13 cellular contexts compared by ENCODE assay signal in the genomic region with DNA sequence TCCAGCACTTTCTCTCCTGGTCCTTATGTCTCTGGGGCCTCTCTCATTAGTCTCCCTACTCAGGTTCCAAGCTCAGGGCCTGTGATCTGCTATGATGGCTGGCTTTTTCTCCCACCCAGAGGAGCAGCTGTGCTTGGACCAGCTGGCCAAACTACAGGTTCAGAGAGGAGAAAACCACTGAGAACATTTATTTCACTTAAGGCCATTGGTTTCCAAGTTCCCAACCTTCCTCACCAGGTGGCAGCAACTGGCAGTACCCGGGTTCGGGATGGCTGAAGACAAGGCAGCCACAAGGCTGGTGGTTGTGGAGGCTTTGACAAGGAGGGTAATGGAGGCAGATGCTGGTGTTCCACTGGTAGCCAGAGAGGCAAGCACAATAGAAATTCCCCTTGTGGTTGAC. TPM values are rescaled to one million over a fixed set of nuclear protein-coding genes. Genes with fewer than 3 reads are reported as not detected.
DNase-seq lines count a peak whose midpoint lies in the region; ATAC-seq and TF ChIP-seq lines count a peak whose summit lies in the region.
"Had no signal": no experiment of that assay in that cellular context is flagged by ENCODE, and none has a peak within 500 bp of the region (broad histone marks: within the 10 kb centered on the region; RNA-seq: fewer than 3 reads in every experiment).

No MANE protein-coding gene starts in this region.

- no peak overlapping the region for H3K4me3 ChIP-seq in GM06990 (replicated peaks; ENCODE audit: low read depth, low read length)
- no peak overlapping the region for H3K4me3 ChIP-seq in tibial nerve
- H3K4me3 ChIP-seq: lung had no signal

- TF ChIP-seq POLR2A in tibial nerve (IDR thresholded peaks at IDR 0.05), result no peak

- H3K4me1 Mint-ChIP-seq in chondrocyte (ENCODE audit: low read depth), result no peaks in the 10 kb centered on the region

- no peak for TF ChIP-seq EP300 in tibial nerve (IDR thresholded peaks at IDR 0.05)

- TF ChIP-seq CTCF in 22Rv1 (IDR thresholded peaks at IDR 0.05) (peak; percentile 20), GM06990 (IDR thresholded peaks at IDR 0.05; ENCODE audit: insufficient read depth, low read length, poor library complexity, severe bottlenecking) (peak; percentile 7), chondrocyte (IDR thresholded peaks at IDR 0.05) (peak; percentile 60), tibial nerve (IDR thresholded peaks at IDR 0.05) (no peak)

- WGBS in tibial nerve, 2 donors, result 44 to 50% methylated on average over 2 of the region's 2 CpGs

- peaks cover 21% of the 10 kb centered on the region for H3K27me3 Mint-ChIP-seq in chondrocyte (ENCODE audit: low read depth)

- H3K36me3 Mint-ChIP-seq in chondrocyte (ENCODE audit: low read depth), result no peaks in the 10 kb centered on the region

- no peaks in the 10 kb centered on the region for H3K4me1 ChIP-seq in tibial nerve

- H3K27ac ChIP-seq in 22Rv1 (no peak overlapping the region), tibial nerve (no peak overlapping the region)
- H3K27ac ChIP-seq: epithelial cell of prostate had no signal

- no peak for DNase-seq in GM06990 (ENCODE audit: extremely low read depth, insufficient read length)
- peak; percentile 28 for DNase-seq in NCI-H2107 treated with DMSO at 0.1 percent for 48 hours (lab: John Stamatoyannopoulos, UW; ENCODE audit: unreplicated experiment)
- DNase-seq in chondrocyte (ENCODE audit: low spot score), result no peak
- DNase-seq in tibial nerve (ENCODE audit: low spot score in 2 of 2), result no peak
- DNase-seq in cerebellar nuclear complex (lab: John Stamatoyannopoulos, UW), result no peak
- DNase-seq in T-helper 2 cell, result no peak
- DNase-seq: activated gamma-delta T cell, DMS153, NCI-H1417 treated with DMSO at 0.1 percent for 48 hours had no signal

- no peaks in the 10 kb centered on the region for H3K9me3 ChIP-seq in tibial nerve

- no peaks in the 10 kb centered on the region for H3K9me3 Mint-ChIP-seq in chondrocyte (ENCODE audit: low read depth)

- H3K27ac Mint-ChIP-seq in chondrocyte (ENCODE audit: unreplicated experiment), result no peak overlapping the region

- H3K4me3 Mint-ChIP-seq in chondrocyte (ENCODE audit: unreplicated experiment), result no peak overlapping the region

- H3K27me3 ChIP-seq in GM06990 (replicated peaks; ENCODE audit: control insufficient read depth, insufficient read depth, low read length) (no peaks in the 10 kb centered on the region), tibial nerve (no peaks in the 10 kb centered on the region)

- ATAC-seq in GM19324 (IDR thresholded peaks at IDR 0.05; ENCODE audit: low FRiP score, unreplicated experiment), result no peak

- no peaks in the 10 kb centered on the region for H3K36me3 ChIP-seq in GM06990 (ENCODE audit: control insufficient read depth, insufficient read depth, low read length)
- no peaks in the 10 kb centered on the region for H3K36me3 ChIP-seq in tibial nerve

RNA-seq across cellular contexts. Expression of gene SELENOI, which starts 29.9 kb away (rescaled TPM):
- 15.5 to 22.2 TPM (median 17.2 TPM) in 3 replicates for total RNA-seq in chondrocyte
- total RNA-seq in tibial nerve, result 10 to 100 TPM; 13.5 to 22.2 (median 17.1) TPM

RNA-seq across cellular contexts. Expression of gene ADGRF3, which starts 30.5 kb away (rescaled TPM):
- total RNA-seq in chondrocyte (0.10 to 0.85 TPM (median 0.12 TPM) in 3 replicates), tibial nerve (under 1 TPM in 1 of 4 donors, not detected in 3; under 0.01 TPM)

Comparison
In these comparisons a context has a peak if more than half of its experiments do, and no peak if none do; other contexts are left out.
1. CTCF ChIP-seq: peak in 22Rv1 (single experiment), GM06990 (single experiment) and chondrocyte (single experiment); none in tibial nerve (0 of 5).